ENCODE assay signal across 1 cellular context in genomic region chr2:9390151-9390850, GRCh38.
TF ChIP-seq lines count a peak whose summit lies in the region.

No MANE protein-coding gene starts in this region.

TF ChIP-seq in SK-N-SH, 30 proteins besides CTCF, POLR2A, EP300 and RAD21 (continued from another document):
- TF ChIP-seq, protein P1, sequence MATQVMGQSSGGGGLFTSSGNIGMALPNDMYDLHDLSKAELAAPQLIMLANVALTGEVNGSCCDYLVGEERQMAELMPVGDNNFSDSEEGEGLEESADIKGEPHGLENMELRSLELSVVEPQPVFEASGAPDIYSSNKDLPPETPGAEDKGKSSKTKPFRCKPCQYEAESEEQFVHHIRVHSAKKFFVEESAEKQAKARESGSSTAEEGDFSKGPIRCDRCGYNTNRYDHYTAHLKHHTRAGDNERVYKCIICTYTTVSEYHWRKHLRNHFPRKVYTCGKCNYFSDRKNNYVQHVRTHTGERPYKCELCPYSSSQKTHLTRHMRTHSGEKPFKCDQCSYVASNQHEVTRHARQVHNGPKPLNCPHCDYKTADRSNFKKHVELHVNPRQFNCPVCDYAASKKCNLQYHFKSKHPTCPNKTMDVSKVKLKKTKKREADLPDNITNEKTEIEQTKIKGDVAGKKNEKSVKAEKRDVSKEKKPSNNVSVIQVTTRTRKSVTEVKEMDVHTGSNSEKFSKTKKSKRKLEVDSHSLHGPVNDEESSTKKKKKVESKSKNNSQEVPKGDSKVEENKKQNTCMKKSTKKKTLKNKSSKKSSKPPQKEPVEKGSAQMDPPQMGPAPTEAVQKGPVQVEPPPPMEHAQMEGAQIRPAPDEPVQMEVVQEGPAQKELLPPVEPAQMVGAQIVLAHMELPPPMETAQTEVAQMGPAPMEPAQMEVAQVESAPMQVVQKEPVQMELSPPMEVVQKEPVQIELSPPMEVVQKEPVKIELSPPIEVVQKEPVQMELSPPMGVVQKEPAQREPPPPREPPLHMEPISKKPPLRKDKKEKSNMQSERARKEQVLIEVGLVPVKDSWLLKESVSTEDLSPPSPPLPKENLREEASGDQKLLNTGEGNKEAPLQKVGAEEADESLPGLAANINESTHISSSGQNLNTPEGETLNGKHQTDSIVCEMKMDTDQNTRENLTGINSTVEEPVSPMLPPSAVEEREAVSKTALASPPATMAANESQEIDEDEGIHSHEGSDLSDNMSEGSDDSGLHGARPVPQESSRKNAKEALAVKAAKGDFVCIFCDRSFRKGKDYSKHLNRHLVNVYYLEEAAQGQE (IDR thresholded peaks at IDR 0.05; ENCODE audit: low read depth, low read length), result no peak
- TF ChIP-seq EZH2phosphoT487 (IDR thresholded peaks at IDR 0.05; ENCODE audit: borderline replicate concordance, low read depth) (no peak), MEF2A (IDR thresholded peaks at IDR 0.05; ENCODE audit: borderline replicate concordance, low read depth) (no peak), FOSL2 (IDR thresholded peaks at IDR 0.05; ENCODE audit: borderline replicate concordance, low read depth) (no peak), NFIC (IDR thresholded peaks at IDR 0.05; ENCODE audit: borderline replicate concordance) (no peak), TCF12 (IDR thresholded peaks at IDR 0.05) (no peak), USF2 (IDR thresholded peaks at IDR 0.05; ENCODE audit: borderline replicate concordance, low read depth, low read length) (no peak), RFX5 (IDR thresholded peaks at IDR 0.05; ENCODE audit: low read length) (no peak), FOXJ3 (CRISPR knock-in tag; IDR thresholded peaks at IDR 0.05) (no peak), GATA2 (CRISPR knock-in tag; IDR thresholded peaks at IDR 0.05) (no peak), MXI1 (IDR thresholded peaks at IDR 0.05; ENCODE audit: low read depth, low read length) (no peak), RXRA (IDR thresholded peaks at IDR 0.05; ENCODE audit: borderline replicate concordance, low read depth) (no peak), RCOR1 (IDR thresholded peaks at IDR 0.05; ENCODE audit: low read length) (no peak)
- TF ChIP-seq, protein P2, sequence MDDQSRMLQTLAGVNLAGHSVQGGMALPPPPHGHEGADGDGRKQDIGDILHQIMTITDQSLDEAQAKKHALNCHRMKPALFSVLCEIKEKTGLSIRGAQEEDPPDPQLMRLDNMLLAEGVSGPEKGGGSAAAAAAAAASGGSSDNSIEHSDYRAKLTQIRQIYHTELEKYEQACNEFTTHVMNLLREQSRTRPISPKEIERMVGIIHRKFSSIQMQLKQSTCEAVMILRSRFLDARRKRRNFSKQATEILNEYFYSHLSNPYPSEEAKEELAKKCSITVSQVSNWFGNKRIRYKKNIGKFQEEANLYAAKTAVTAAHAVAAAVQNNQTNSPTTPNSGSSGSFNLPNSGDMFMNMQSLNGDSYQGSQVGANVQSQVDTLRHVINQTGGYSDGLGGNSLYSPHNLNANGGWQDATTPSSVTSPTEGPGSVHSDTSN (IDR thresholded peaks at IDR 0.05), result no peak
- TF ChIP-seq, protein P3, sequence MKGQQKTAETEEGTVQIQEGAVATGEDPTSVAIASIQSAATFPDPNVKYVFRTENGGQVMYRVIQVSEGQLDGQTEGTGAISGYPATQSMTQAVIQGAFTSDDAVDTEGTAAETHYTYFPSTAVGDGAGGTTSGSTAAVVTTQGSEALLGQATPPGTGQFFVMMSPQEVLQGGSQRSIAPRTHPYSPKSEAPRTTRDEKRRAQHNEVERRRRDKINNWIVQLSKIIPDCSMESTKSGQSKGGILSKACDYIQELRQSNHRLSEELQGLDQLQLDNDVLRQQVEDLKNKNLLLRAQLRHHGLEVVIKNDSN (IDR thresholded peaks at IDR 0.05; ENCODE audit: borderline replicate concordance, low read depth), result no peak
TF ChIP-seq in SK-N-SH: peak in this region for 0.
